1 cellular context compared by ENCODE assay signal in genomic region chr12:94988471-94988870, GRCh38.
TF ChIP-seq lines count a peak whose summit lies in the region.

No MANE protein-coding gene starts in this region.

TF ChIP-seq in GM23338, 12 proteins besides CTCF, POLR2A, EP300 and RAD21 (continued from another document):
- no peak for TF ChIP-seq ZNF462 (CRISPR knock-in tag; IDR thresholded peaks at IDR 0.05)
TF ChIP-seq in GM23338: peak in this region for 0.
